Comparison of ENCODE assay signal across 1 cellular context in the genomic region with DNA sequence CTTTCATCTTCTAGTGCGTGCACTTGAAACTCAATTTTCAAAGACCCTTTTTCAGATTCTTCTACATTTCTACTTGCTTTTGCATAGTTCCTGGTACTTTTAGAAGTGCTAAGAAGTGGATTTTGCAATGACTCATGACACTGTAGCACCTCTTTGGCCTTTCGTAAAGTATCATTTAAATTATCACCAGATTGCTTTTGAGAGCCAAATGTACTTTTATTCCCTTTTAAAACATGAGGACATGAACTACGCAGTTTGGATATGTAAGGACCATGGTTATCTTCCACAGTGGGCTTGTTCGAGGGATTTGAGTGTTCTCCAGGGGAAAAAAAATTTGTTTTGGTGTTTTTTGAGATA.
TF ChIP-seq lines count a peak whose summit lies in the region.

No MANE protein-coding gene starts in this region.

TF ChIP-seq in IMR-90, 13 proteins besides CTCF, POLR2A, EP300 and RAD21:
- TF ChIP-seq, protein P1, sequence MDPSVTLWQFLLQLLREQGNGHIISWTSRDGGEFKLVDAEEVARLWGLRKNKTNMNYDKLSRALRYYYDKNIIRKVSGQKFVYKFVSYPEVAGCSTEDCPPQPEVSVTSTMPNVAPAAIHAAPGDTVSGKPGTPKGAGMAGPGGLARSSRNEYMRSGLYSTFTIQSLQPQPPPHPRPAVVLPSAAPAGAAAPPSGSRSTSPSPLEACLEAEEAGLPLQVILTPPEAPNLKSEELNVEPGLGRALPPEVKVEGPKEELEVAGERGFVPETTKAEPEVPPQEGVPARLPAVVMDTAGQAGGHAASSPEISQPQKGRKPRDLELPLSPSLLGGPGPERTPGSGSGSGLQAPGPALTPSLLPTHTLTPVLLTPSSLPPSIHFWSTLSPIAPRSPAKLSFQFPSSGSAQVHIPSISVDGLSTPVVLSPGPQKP (IDR thresholded peaks at IDR 0.05; ENCODE audit: borderline replicate concordance, low read depth, low read length) = no peak
- TF ChIP-seq SMC3 (IDR thresholded peaks at IDR 0.05; ENCODE audit: low read depth, low read length) = no peak
- TF ChIP-seq CEBPB (IDR thresholded peaks at IDR 0.05; ENCODE audit: low read depth, low read length) = no peak
- TF ChIP-seq RCOR1 (IDR thresholded peaks at IDR 0.05; ENCODE audit: insufficient replicate concordance, low read length) = no peak
- TF ChIP-seq CHD1 (IDR thresholded peaks at IDR 0.05; ENCODE audit: low read depth, low read length) = no peak
- no peak for TF ChIP-seq MAZ (IDR thresholded peaks at IDR 0.05; ENCODE audit: borderline replicate concordance, low read depth, low read length)
